12 cellular contexts compared by ENCODE assay signal in the genomic region with DNA sequence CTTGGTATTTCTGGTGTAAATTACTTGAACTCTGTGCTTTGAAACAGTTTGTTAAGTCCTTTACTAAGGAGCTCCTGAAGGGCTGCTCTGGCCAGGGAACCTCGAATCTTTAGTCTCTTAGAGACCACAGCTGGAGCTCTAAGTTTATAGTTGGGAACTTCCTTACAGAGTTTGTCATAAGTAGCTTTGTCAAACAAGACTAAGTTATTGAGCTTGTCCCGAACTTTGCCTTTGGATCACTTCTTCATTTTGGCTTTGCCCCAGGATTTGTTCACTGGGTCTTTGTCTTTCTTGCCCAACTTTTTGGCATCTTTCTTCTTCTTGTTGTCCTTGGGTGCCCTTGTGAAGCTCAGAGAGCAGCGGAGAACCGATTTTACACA.
DNase-seq lines count a peak whose midpoint lies in the region; ATAC-seq and TF ChIP-seq lines count a peak whose summit lies in the region.
"Had no signal": no experiment of that assay in that cellular context is flagged by ENCODE, and none has a peak within 500 bp of the region (broad histone marks: within the 10 kb centered on the region; RNA-seq: fewer than 3 reads in every experiment).

No MANE protein-coding gene starts in this region.

- H3K4me1 Mint-ChIP-seq in effector memory CD8-positive, alpha-beta T cell (ENCODE audit: low read depth in 2 of 2): peaks cover 18 to 19% of the 10 kb centered on the region in 2 donors

- H3K9me3 ChIP-seq in RWPE2 (ENCODE audit: severe bottlenecking) (peaks cover 2% of the 10 kb centered on the region), gastroesophageal sphincter (no peaks in the 10 kb centered on the region), gastrocnemius medialis (no peaks in the 10 kb centered on the region), trophoblast cell (ENCODE audit: insufficient read depth, low read depth, low read length) (peaks cover 4% of the 10 kb centered on the region)

- no peak overlapping the region for H2BK120ac ChIP-seq in trophoblast cell (ENCODE audit: insufficient read depth, low read length, poor library complexity)

- no peak overlapping the region for H4K12ac ChIP-seq in trophoblast cell (ENCODE audit: low read depth, low read length)

- H3K4me3 Mint-ChIP-seq in effector memory CD8-positive, alpha-beta T cell: no peak overlapping the region

- intact Hi-C loops in gastrocnemius medialis (cut with DNase I; ENCODE audit: low total_unique reads): loop anchor here (10.0 kb wide), 2 partner anchors 569 to 1069 kb away; partner anchors contain the start of gene SERPINB1

- H3K27me3 ChIP-seq in RWPE2 (ENCODE audit: insufficient read depth, poor library complexity, severe bottlenecking) (no peaks in the 10 kb centered on the region), gastroesophageal sphincter (no peaks in the 10 kb centered on the region), gastrocnemius medialis (no peaks in the 10 kb centered on the region), trophoblast cell (ENCODE audit: insufficient read depth, low read length) (no peaks in the 10 kb centered on the region)

- H2BK5ac ChIP-seq in trophoblast cell (ENCODE audit: low read depth, low read length, poor library complexity): no peak overlapping the region

- no peak overlapping the region for H2BK12ac ChIP-seq in trophoblast cell (ENCODE audit: low read length)

- no peak overlapping the region for H3K4ac ChIP-seq in trophoblast cell (ENCODE audit: low read depth, low read length)

- no peak overlapping the region for H3K14ac ChIP-seq in trophoblast cell (ENCODE audit: low read length)

- no peak overlapping the region for H3K18ac ChIP-seq in trophoblast cell (ENCODE audit: low read length)

- no peaks in the 10 kb centered on the region for H3K9me3 Mint-ChIP-seq in effector memory CD8-positive, alpha-beta T cell

- ATAC-seq in RWPE2 (ENCODE audit: low read depth): no peak; the same call in 2 of the 3 replicates
- ATAC-seq in gastroesophageal sphincter: no peak
- no peak for ATAC-seq in gastrocnemius medialis
- no peak for ATAC-seq in effector memory CD8-positive, alpha-beta T cell (replicated peaks)
- ATAC-seq in SK-N-SH treated with all-trans-retinoic acid at 6 μM for 48 hours: no peak

- H3K36me3 ChIP-seq in RWPE2 (ENCODE audit: low read depth): no peaks in the 10 kb centered on the region
- H3K36me3 ChIP-seq in gastroesophageal sphincter: no peaks in the 10 kb centered on the region
- H3K36me3 ChIP-seq in gastrocnemius medialis: no peaks in the 10 kb centered on the region
- H3K36me3 ChIP-seq in trophoblast cell (ENCODE audit: control insufficient read depth in 1 of 2, insufficient read depth in 2 of 2, low read length in 2 of 2): no peaks in the 10 kb centered on the region

- H3K23ac ChIP-seq in trophoblast cell (ENCODE audit: low read length): no peak overlapping the region

- no peak for TF ChIP-seq EP300 in gastroesophageal sphincter (IDR thresholded peaks at IDR 0.05)

- H2AFZ ChIP-seq in trophoblast cell (ENCODE audit: insufficient read depth, low read length, poor library complexity): no peak overlapping the region

- DNase-seq in RWPE2 (ENCODE audit: low spot score) (no peak), gastrocnemius medialis (peak in 1 of 2 donors; percentile 8), trophoblast cell (no peak), NCI-H187 treated with DMSO at 0.1 percent for 48 hours (lab: John Stamatoyannopoulos, UW) (no peak)
- DNase-seq in effector memory CD8-positive, alpha-beta T cell: no peak
- DNase-seq: kidney; NCI-H187; stimulated activated CD4-positive, alpha-beta T cell treated with anti-CD3 and anti-CD28 coated beads, Interleukin-15, amount 100 ng/mL, for 24 hours had no signal

- no peak overlapping the region for H2AK5ac ChIP-seq in trophoblast cell (ENCODE audit: low read length)

- 40 to 42% methylated on average over 3 to 4 of the region's 4 CpGs for WGBS in gastroesophageal sphincter (ENCODE audit: low coverage in 1 of 2), 2 donors
- no CpG with 5 or more reads among the region's 4 CpGs for WGBS in trophoblast cell (ENCODE audit: extremely low coverage, insufficient coverage, insufficient read length)

- peaks cover 3% of the 10 kb centered on the region for H3K36me3 Mint-ChIP-seq in effector memory CD8-positive, alpha-beta T cell (ENCODE audit: insufficient read depth)

- H3K4me2 ChIP-seq in trophoblast cell (ENCODE audit: low read length): no peak overlapping the region
- H3K4me2 ChIP-seq: KMS-11 had no signal

- H3K27me3 Mint-ChIP-seq in effector memory CD8-positive, alpha-beta T cell: peaks cover 21 to 23% of the 10 kb centered on the region in 2 donors

- H3K9ac ChIP-seq in trophoblast cell (ENCODE audit: low read length): no peak overlapping the region
- H3K9ac ChIP-seq: KMS-11 had no signal

- H4K8ac ChIP-seq in trophoblast cell (ENCODE audit: low read depth, low read length): no peak overlapping the region

- no peak overlapping the region for H4K91ac ChIP-seq in trophoblast cell (ENCODE audit: low read depth, low read length)

- no peaks in the 10 kb centered on the region for H3K79me2 ChIP-seq in trophoblast cell (ENCODE audit: control insufficient read depth, insufficient read depth, low read length, poor library complexity)

- H3K79me1 ChIP-seq in trophoblast cell (ENCODE audit: low read length): no peaks in the 10 kb centered on the region

- TF ChIP-seq CTCF in C4-2B (conservative IDR thresholded peaks at IDR 0.05) (no peak), RWPE2 (IDR thresholded peaks at IDR 0.05; ENCODE audit: poor library complexity, severe bottlenecking) (no peak), gastroesophageal sphincter (IDR thresholded peaks at IDR 0.05) (no peak), gastrocnemius medialis (IDR thresholded peaks at IDR 0.05 in 4 of 5, conservative IDR thresholded peaks at IDR 0.05 in 1 of 5) (no peak)

- H3K4me1 ChIP-seq in RWPE2 (ENCODE audit: insufficient read depth, poor library complexity, severe bottlenecking) (peaks cover 44% of the 10 kb centered on the region), gastroesophageal sphincter (peaks cover 23 to 40% (median 25%) of the 10 kb centered on the region in 3 donors), gastrocnemius medialis (peaks cover 55 to 61% of the 10 kb centered on the region in 2 donors), trophoblast cell (ENCODE audit: control insufficient read depth in 1 of 2, insufficient read depth in 2 of 2, low read length in 2 of 2) (peaks cover 2 to 4% of the 10 kb centered on the region in 2 experiments)

- no peak overlapping the region for H3K27ac Mint-ChIP-seq in effector memory CD8-positive, alpha-beta T cell

- in situ Hi-C loops in gastrocnemius medialis (cut with MboI; ENCODE audit: low sequenced_read_pairs in 4 of 4): no loop called here

- H3K27ac ChIP-seq in C4-2B (peak overlapping the region; percentile 60; the same call in 1 of the 2 replicates), RWPE2 (ENCODE audit: poor library complexity, severe bottlenecking) (peak overlapping the region; percentile 98), gastroesophageal sphincter (peak overlapping the region; percentile 64 to 100 (median 86)), gastrocnemius medialis (peak overlapping the region; percentile 85 to 92 (median 88)), trophoblast cell (ENCODE audit: low read depth, low read length) (no peak overlapping the region)
- H3K27ac ChIP-seq: KMS-11 had no signal

- H3K4me3 ChIP-seq in RWPE2 (ENCODE audit: severe bottlenecking): no peak overlapping the region
- no peak overlapping the region for H3K4me3 ChIP-seq in gastroesophageal sphincter
- no peak overlapping the region for H3K4me3 ChIP-seq in gastrocnemius medialis
- no peak overlapping the region for H3K4me3 ChIP-seq in trophoblast cell (ENCODE audit: low read depth, low read length)

- no peak for TF ChIP-seq POLR2A in gastroesophageal sphincter (IDR thresholded peaks at IDR 0.05)
- no peak for TF ChIP-seq POLR2A in gastrocnemius medialis (IDR thresholded peaks at IDR 0.05)

TF ChIP-seq in SK-N-SH treated with all-trans-retinoic acid at 6 μM for 48 hours, 23 proteins besides CTCF, POLR2A, EP300 and RAD21 (continues in another document):
- TF ChIP-seq ISL1 (CRISPR knock-in tag; IDR thresholded peaks at IDR 0.05) (no peak), SNAI2 (CRISPR knock-in tag; IDR thresholded peaks at IDR 0.05) (no peak), ZFP3 (CRISPR knock-in tag; IDR thresholded peaks at IDR 0.05) (no peak), ARNTL (CRISPR knock-in tag; IDR thresholded peaks at IDR 0.05; ENCODE audit: borderline replicate concordance, low read depth) (no peak), RARB (CRISPR knock-in tag; IDR thresholded peaks at IDR 0.05) (no peak), TCF4 (CRISPR knock-in tag; IDR thresholded peaks at IDR 0.05; ENCODE audit: borderline replicate concordance) (no peak), ZC3H10 (CRISPR knock-in tag; IDR thresholded peaks at IDR 0.05) (no peak), ZNF8 (CRISPR knock-in tag; IDR thresholded peaks at IDR 0.05) (no peak), ESRRG (CRISPR knock-in tag; IDR thresholded peaks at IDR 0.05) (no peak), ZNF565 (CRISPR knock-in tag; conservative IDR thresholded peaks at IDR 0.05; ENCODE audit: low read depth) (no peak), BACH2 (CRISPR knock-in tag; IDR thresholded peaks at IDR 0.05; ENCODE audit: borderline replicate concordance) (no peak), GLIS3 (CRISPR knock-in tag; IDR thresholded peaks at IDR 0.05) (no peak), ZFP30 (CRISPR knock-in tag; IDR thresholded peaks at IDR 0.05) (no peak), OSR1 (CRISPR knock-in tag; IDR thresholded peaks at IDR 0.05) (no peak), POU6F1 (CRISPR knock-in tag; IDR thresholded peaks at IDR 0.05; ENCODE audit: borderline replicate concordance, low read depth) (no peak)
